ENCODE assay signal across 11 cellular contexts in genomic region chr9:8855046-8855445, GRCh38.
A peak's percentile ranks its signal among the peaks of the same experiment; 100 is the strongest.
DNase-seq lines count a peak whose midpoint lies in the region; TF ChIP-seq lines count a peak whose summit lies in the region.
"Had no signal": no experiment of that assay in that cellular context is flagged by ENCODE, and none has a peak within 500 bp of the region (broad histone marks: within the 10 kb centered on the region; RNA-seq: fewer than 3 reads in every experiment).

No MANE protein-coding gene starts in this region.

- H3K27me3 Mint-ChIP-seq in T-helper 2 cell treated with Interferon-gamma antibody and Interleukin-4, amounts not matched to agents 5 μg/mL and 100 μg/mL, for 36 hours (ENCODE audit: low read depth): peaks cover 58% of the 10 kb centered on the region

- H3K27ac Mint-ChIP-seq in T-helper 2 cell treated with Interferon-gamma antibody and Interleukin-4, amounts not matched to agents 5 μg/mL and 100 μg/mL, for 36 hours: no peak overlapping the region
- H3K27ac Mint-ChIP-seq: memory B cell had no signal

- DNase-seq in DMS 273 (lab: John Stamatoyannopoulos, UW; ENCODE audit: unreplicated experiment) (peak; percentile 45), DMS 273 treated with DMSO at 0.1 percent for 48 hours (lab: John Stamatoyannopoulos, UW) (no peak), OCI-M1 (lab: John Stamatoyannopoulos, UW) (peak; percentile 96), fibroblast of mammary gland (ENCODE audit: low read depth) (peak; percentile 59), pons (ENCODE audit: low spot score) (peak; percentile 91), SIG-M5 (lab: John Stamatoyannopoulos, UW) (no peak)
- DNase-seq in activated effector memory CD4-positive, alpha-beta T cell treated with anti-CD3 and anti-CD28 coated beads, Interleukin-2, amount 50 U/mL, for 16 hours: no peak
- no peak for DNase-seq in T-helper 2 cell treated with Interferon-gamma antibody and Interleukin-4, amounts not matched to agents 5 μg/mL and 100 μg/mL, for 36 hours (ENCODE audit: low spot score)
- DNase-seq: GM23248; stimulated activated CD4-positive, alpha-beta T cell treated with anti-CD3 and anti-CD28 coated beads, Interleukin-4, amount 100 ng/mL, for 1 hour had no signal

- H3K4me3 ChIP-seq in fibroblast of mammary gland (ENCODE audit: control insufficient read depth, low read depth, low read length): no peak overlapping the region
- H3K4me3 ChIP-seq: GM23248 had no signal

- H3K36me3 Mint-ChIP-seq in T-helper 2 cell treated with Interferon-gamma antibody and Interleukin-4, amounts not matched to agents 5 μg/mL and 100 μg/mL, for 36 hours (ENCODE audit: low read depth): no peaks in the 10 kb centered on the region

- no peaks in the 10 kb centered on the region for H3K4me1 Mint-ChIP-seq in T-helper 2 cell treated with Interferon-gamma antibody and Interleukin-4, amounts not matched to agents 5 μg/mL and 100 μg/mL, for 36 hours (ENCODE audit: low read depth)

- peak; percentile 69 for TF ChIP-seq CTCF in fibroblast of mammary gland (conservative IDR thresholded peaks at IDR 0.05; ENCODE audit: control insufficient read depth, insufficient read depth, low read depth, low read length)

- H3K9me3 Mint-ChIP-seq in T-helper 2 cell treated with Interferon-gamma antibody and Interleukin-4, amounts not matched to agents 5 μg/mL and 100 μg/mL, for 36 hours: no peaks in the 10 kb centered on the region
- H3K9me3 Mint-ChIP-seq: memory B cell had no signal

- H3K4me3 Mint-ChIP-seq in T-helper 2 cell treated with Interferon-gamma antibody and Interleukin-4, amounts not matched to agents 5 μg/mL and 100 μg/mL, for 36 hours: no peak overlapping the region
- H3K4me3 Mint-ChIP-seq: memory B cell had no signal

Comparison
In these comparisons a context has a peak if more than half of its experiments do, and no peak if none do; other contexts are left out.
1. DNase-seq: peak in DMS 273 (single experiment), OCI-M1 (single experiment), fibroblast of mammary gland (single experiment) and pons (single experiment); none in DMS 273 treated with DMSO at 0.1 percent for 48 hours (single experiment), SIG-M5 (single experiment), activated effector memory CD4-positive, alpha-beta T cell treated with anti-CD3 and anti-CD28 coated beads, Interleukin-2, amount 50 U/mL, for 16 hours (single experiment) and T-helper 2 cell treated with Interferon-gamma antibody and Interleukin-4, amounts not matched to agents 5 μg/mL and 100 μg/mL, for 36 hours (single experiment).